Comparison of ENCODE assay signal across 19 cellular contexts in genomic region chr4:133799916-133800315, GRCh38.
"Had no signal": no experiment of that assay in that cellular context is flagged by ENCODE, and none has a peak within 500 bp of the region (broad histone marks: within the 10 kb centered on the region; RNA-seq: fewer than 3 reads in every experiment).

No MANE protein-coding gene starts in this region.

- H3K4me3 ChIP-seq: left lung, transverse colon had no signal

- H3K4me1 Mint-ChIP-seq: activated CD4-positive, alpha-beta T cell treated with anti-CD3 and anti-CD28 coated beads, Interleukin-2, amount 10 ng/mL, durations not matched to agents 24 days and 14 days; memory B cell; naive thymus-derived CD8-positive, alpha-beta T cell had no signal

- H3K36me3 Mint-ChIP-seq: activated naive CD4-positive, alpha-beta T cell treated with anti-CD3 and anti-CD28 coated beads, Interleukin-2, amount 50 U/mL, for 72 hours; memory B cell; naive thymus-derived CD8-positive, alpha-beta T cell had no signal

- H3K36me3 ChIP-seq: left lung, transverse colon had no signal

- H3K4me3 Mint-ChIP-seq: activated CD4-positive, alpha-beta T cell treated with anti-CD3 and anti-CD28 coated beads, Interleukin-2, amount 10 ng/mL, durations not matched to agents 24 days and 14 days; activated T-cell treated with anti-CD3 and anti-CD28 coated beads, Interleukin-2, amount 50 U/mL, for 72 hours; memory B cell; naive thymus-derived CD8-positive, alpha-beta T cell had no signal

- DNase-seq: activated CD4-positive, alpha-beta T cell treated with anti-CD3 and anti-CD28 coated beads, Interleukin-2, amount 10 ng/mL, durations not matched to agents 24 days and 14 days; activated CD4-positive, CD25-positive, alpha-beta regulatory T cell; activated CD8-positive, alpha-beta memory T cell treated with anti-CD3 and anti-CD28 coated beads, Interleukin-2, amount 50 U/mL, for 48 hours; activated gamma-delta T cell; activated T-cell treated with anti-CD3 and anti-CD28 coated beads, Interleukin-2, amount 50 U/mL, for 72 hours; erythroblast; foreskin fibroblast; glutamatergic neuron; hypothalamus; kidney; left lung; naive thymus-derived CD8-positive, alpha-beta T cell; posterior cingulate gyrus; stimulated activated CD4-positive, alpha-beta T cell treated with anti-CD3 and anti-CD28 coated beads, Interleukin-4, amount 100 ng/mL, for 4 hours; stimulated activated CD8-positive, alpha-beta memory T cell treated with anti-CD3 and anti-CD28 coated beads, Interleukin-4, amount 100 ng/mL, for 48 hours; stimulated activated naive CD8-positive, alpha-beta T cell treated with anti-CD3 and anti-CD28 coated beads, Interleukin-15, Interleukin-2, amounts not matched to agents 100 U/mL and 50 U/mL, for 24 hours; transverse colon had no signal

- ATAC-seq: activated naive CD4-positive, alpha-beta T cell treated with anti-CD3 and anti-CD28 coated beads, Interleukin-2, amount 50 U/mL, for 72 hours; activated T-cell treated with anti-CD3 and anti-CD28 coated beads, Interleukin-2, amount 50 U/mL, for 72 hours; left lung; naive thymus-derived CD8-positive, alpha-beta T cell; stimulated activated naive CD8-positive, alpha-beta T cell treated with anti-CD3 and anti-CD28 coated beads, Interleukin-15, Interleukin-2, amounts not matched to agents 100 U/mL and 50 U/mL, for 24 hours had no signal

- H3K27me3 Mint-ChIP-seq: activated CD4-positive, alpha-beta T cell treated with anti-CD3 and anti-CD28 coated beads, Interleukin-2, amount 10 ng/mL, durations not matched to agents 24 days and 14 days; memory B cell; naive thymus-derived CD8-positive, alpha-beta T cell had no signal

- H3K27ac Mint-ChIP-seq: activated CD4-positive, alpha-beta T cell treated with anti-CD3 and anti-CD28 coated beads, Interleukin-2, amount 10 ng/mL, durations not matched to agents 24 days and 14 days; activated naive CD4-positive, alpha-beta T cell treated with anti-CD3 and anti-CD28 coated beads, Interleukin-2, amount 50 U/mL, for 72 hours; activated T-cell treated with anti-CD3 and anti-CD28 coated beads, Interleukin-2, amount 50 U/mL, for 72 hours; memory B cell; naive thymus-derived CD8-positive, alpha-beta T cell had no signal

- H3K9me3 Mint-ChIP-seq: activated CD4-positive, alpha-beta T cell treated with anti-CD3 and anti-CD28 coated beads, Interleukin-2, amount 10 ng/mL, durations not matched to agents 24 days and 14 days had no signal

- H3K27ac ChIP-seq: left lung, transverse colon had no signal

- H3K4me1 ChIP-seq: left lung, transverse colon had no signal

- H3K27me3 ChIP-seq: left lung, transverse colon had no signal

- H3K9me3 ChIP-seq: left lung, transverse colon had no signal
